In the genomic region with DNA sequence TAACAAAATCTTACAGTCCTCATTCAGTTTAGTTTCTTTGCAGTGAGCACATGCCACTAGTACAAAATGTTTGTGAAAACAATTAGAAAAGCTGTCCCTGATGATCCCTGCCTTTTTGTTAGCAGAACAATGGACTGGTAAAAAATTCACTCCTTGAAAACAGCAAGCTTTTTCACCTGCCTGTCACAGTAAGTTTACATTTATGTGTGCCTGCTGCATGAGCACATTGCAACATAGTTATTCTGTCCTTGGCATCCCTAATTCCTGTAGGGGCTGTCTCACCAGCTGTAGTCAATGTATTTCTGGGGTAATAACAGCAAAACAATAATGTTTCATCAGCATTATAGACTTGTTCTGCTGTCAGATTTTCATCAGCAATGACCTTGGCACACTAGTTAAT, we compare ENCODE assay signal across 2 cellular contexts.
A peak's percentile ranks its signal among the peaks of the same experiment; 100 is the strongest.
TF ChIP-seq lines count a peak whose summit lies in the region.

No MANE protein-coding gene starts in this region.

TF ChIP-seq in IMR-90, 13 proteins besides CTCF, POLR2A, EP300 and RAD21 (continued from another document):
- TF ChIP-seq, protein P1, sequence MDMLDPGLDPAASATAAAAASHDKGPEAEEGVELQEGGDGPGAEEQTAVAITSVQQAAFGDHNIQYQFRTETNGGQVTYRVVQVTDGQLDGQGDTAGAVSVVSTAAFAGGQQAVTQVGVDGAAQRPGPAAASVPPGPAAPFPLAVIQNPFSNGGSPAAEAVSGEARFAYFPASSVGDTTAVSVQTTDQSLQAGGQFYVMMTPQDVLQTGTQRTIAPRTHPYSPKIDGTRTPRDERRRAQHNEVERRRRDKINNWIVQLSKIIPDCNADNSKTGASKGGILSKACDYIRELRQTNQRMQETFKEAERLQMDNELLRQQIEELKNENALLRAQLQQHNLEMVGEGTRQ (IDR thresholded peaks at IDR 0.05; ENCODE audit: low read depth, low read length) = no peak
- TF ChIP-seq BHLHE40 (IDR thresholded peaks at IDR 0.05; ENCODE audit: low read depth, low read length) = no peak
- TF ChIP-seq SMC3 (IDR thresholded peaks at IDR 0.05; ENCODE audit: low read depth, low read length) = no peak
- no peak for TF ChIP-seq RCOR1 (IDR thresholded peaks at IDR 0.05; ENCODE audit: insufficient replicate concordance, low read length)

TF ChIP-seq in WTC11, 78 proteins besides CTCF, POLR2A, EP300 and RAD21 (continued from another document):
- peak; percentile 32; the same call in 1 of the 2 replicates for TF ChIP-seq GABPB1 (CRISPR knock-in tag; IDR thresholded peaks at IDR 0.05)
